Comparison of ENCODE assay signal across 14 cellular contexts in genomic region chr18:32310119-32310518, GRCh38.
DNase-seq lines count a peak whose midpoint lies in the region; ATAC-seq and TF ChIP-seq lines count a peak whose summit lies in the region.
"Had no signal": no experiment of that assay in that cellular context is flagged by ENCODE, and none has a peak within 500 bp of the region (broad histone marks: within the 10 kb centered on the region; RNA-seq: fewer than 3 reads in every experiment).

No MANE protein-coding gene starts in this region.

- H3K4me1 ChIP-seq in Peyer's patch: no peaks in the 10 kb centered on the region

- DNase-seq in AG08396 (ENCODE audit: low spot score) (peak; percentile 28), Peyer's patch (no peak), fibroblast of pulmonary artery (ENCODE audit: low read depth) (peak; percentile 97), SHP77 (lab: John Stamatoyannopoulos, UW) (no peak)
- no peak for DNase-seq in T-helper 2 cell treated with Interferon-gamma antibody and Interleukin-4, amounts not matched to agents 5 μg/mL and 100 μg/mL, for 36 hours (ENCODE audit: low spot score)
- DNase-seq: activated naive CD4-positive, alpha-beta T cell; AML-193; DMS79 treated with DMSO at 0.1 percent for 48 hours; stimulated activated CD4-positive, alpha-beta T cell treated with anti-CD3 and anti-CD28 coated beads, Interleukin-15, amount 100 ng/mL, for 24 hours; trophoblast cell had no signal

- no peak for ATAC-seq in HG02798 (IDR thresholded peaks at IDR 0.05; ENCODE audit: poor library complexity, unreplicated experiment)
- ATAC-seq in HG03469 (IDR thresholded peaks at IDR 0.05; ENCODE audit: unreplicated experiment): no peak

- H3K4me3 Mint-ChIP-seq in nephron: no peak overlapping the region
- no peak overlapping the region for H3K4me3 Mint-ChIP-seq in T-helper 2 cell treated with Interferon-gamma antibody and Interleukin-4, amounts not matched to agents 5 μg/mL and 100 μg/mL, for 36 hours
- H3K4me3 Mint-ChIP-seq: central memory CD8-positive, alpha-beta T cell had no signal

- H3K36me3 Mint-ChIP-seq in nephron (ENCODE audit: low read depth): peaks cover 10% of the 10 kb centered on the region
- no peaks in the 10 kb centered on the region for H3K36me3 Mint-ChIP-seq in T-helper 2 cell treated with Interferon-gamma antibody and Interleukin-4, amounts not matched to agents 5 μg/mL and 100 μg/mL, for 36 hours (ENCODE audit: low read depth)

- H3K4me3 ChIP-seq in Peyer's patch (no peak overlapping the region), fibroblast of pulmonary artery (replicated peaks; ENCODE audit: low read depth, low read length) (no peak overlapping the region)

- peak overlapping the region in 2 of 3 experiments; percentile 52 to 80 for H3K27ac Mint-ChIP-seq in nephron
- no peak overlapping the region for H3K27ac Mint-ChIP-seq in T-helper 2 cell treated with Interferon-gamma antibody and Interleukin-4, amounts not matched to agents 5 μg/mL and 100 μg/mL, for 36 hours

- H3K36me3 ChIP-seq in Peyer's patch: no peaks in the 10 kb centered on the region

- H3K4me1 Mint-ChIP-seq in nephron: peaks cover 8% of the 10 kb centered on the region
- H3K4me1 Mint-ChIP-seq in T-helper 2 cell treated with Interferon-gamma antibody and Interleukin-4, amounts not matched to agents 5 μg/mL and 100 μg/mL, for 36 hours (ENCODE audit: low read depth): no peaks in the 10 kb centered on the region
- H3K4me1 Mint-ChIP-seq: central memory CD8-positive, alpha-beta T cell had no signal

- no peak for TF ChIP-seq CTCF in Peyer's patch (IDR thresholded peaks at IDR 0.05)
- TF ChIP-seq CTCF in fibroblast of pulmonary artery (IDR thresholded peaks at IDR 0.05; ENCODE audit: low read length, missing control alignments): no peak
- no peak for TF ChIP-seq CTCF in nephron (IDR thresholded peaks at IDR 0.05; ENCODE audit: unreplicated experiment in 3 of 3)

- no peaks in the 10 kb centered on the region for H3K27me3 Mint-ChIP-seq in nephron (ENCODE audit: low read depth)
- H3K27me3 Mint-ChIP-seq in T-helper 2 cell treated with Interferon-gamma antibody and Interleukin-4, amounts not matched to agents 5 μg/mL and 100 μg/mL, for 36 hours (ENCODE audit: low read depth): peaks cover 5% of the 10 kb centered on the region
- H3K27me3 Mint-ChIP-seq: central memory CD8-positive, alpha-beta T cell had no signal

- TF ChIP-seq POLR2A in Peyer's patch (IDR thresholded peaks at IDR 0.05): no peak

- no peaks in the 10 kb centered on the region for H3K9me3 Mint-ChIP-seq in nephron
- no peaks in the 10 kb centered on the region for H3K9me3 Mint-ChIP-seq in T-helper 2 cell treated with Interferon-gamma antibody and Interleukin-4, amounts not matched to agents 5 μg/mL and 100 μg/mL, for 36 hours
- H3K9me3 Mint-ChIP-seq: central memory CD8-positive, alpha-beta T cell had no signal

- no peaks in the 10 kb centered on the region for H3K9me3 ChIP-seq in Peyer's patch

- H3K27me3 ChIP-seq in Peyer's patch: no peaks in the 10 kb centered on the region

- peak overlapping the region in 3 of 4 donors; percentile 43 to 60 (median 45) for H3K27ac ChIP-seq in Peyer's patch

Comparison
In these comparisons a context has a peak if more than half of its experiments do, and no peak if none do; other contexts are left out.
1. DNase-seq: peak in AG08396 (single experiment) and fibroblast of pulmonary artery (single experiment); none in Peyer's patch (0 of 3), SHP77 (0 of 2) and T-helper 2 cell treated with Interferon-gamma antibody and Interleukin-4, amounts not matched to agents 5 μg/mL and 100 μg/mL, for 36 hours (single experiment).